ENCODE assay signal across 21 cellular contexts in the genomic region with DNA sequence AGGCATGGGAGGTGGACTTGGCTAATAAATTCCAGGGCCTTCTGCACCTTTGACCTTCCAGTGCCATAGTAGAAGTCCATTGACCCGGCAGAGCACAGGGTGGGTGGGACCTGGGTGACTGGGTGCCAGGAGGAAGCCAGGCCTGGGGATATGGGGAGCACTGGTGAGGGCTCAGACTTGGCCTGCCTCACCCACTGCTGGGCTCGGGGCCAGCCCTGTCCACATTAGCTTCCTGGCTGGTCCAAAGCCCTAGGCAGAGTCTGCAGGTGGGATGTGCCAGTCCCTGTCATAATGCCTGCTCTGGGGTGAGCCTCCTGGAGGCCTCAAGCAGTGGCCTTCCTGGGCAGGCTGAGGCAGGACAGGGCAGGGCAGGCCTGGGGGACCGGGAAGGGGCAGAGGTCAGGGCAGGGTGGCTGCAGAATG. TPM values are rescaled to one million over a fixed set of nuclear protein-coding genes. Genes with fewer than 3 reads are reported as not detected.
DNase-seq lines count a peak whose midpoint lies in the region; ATAC-seq and TF ChIP-seq lines count a peak whose summit lies in the region.
"Had no signal": no experiment of that assay in that cellular context is flagged by ENCODE, and none has a peak within 500 bp of the region (broad histone marks: within the 10 kb centered on the region; RNA-seq: fewer than 3 reads in every experiment).

No MANE protein-coding gene starts in this region.

- no peak overlapping the region for H2BK5ac ChIP-seq in neuronal stem cell (ENCODE audit: low read length)

- H3K27me3 ChIP-seq in GM06990 (replicated peaks; ENCODE audit: control insufficient read depth, insufficient read depth, low read length) (no peaks in the 10 kb centered on the region), MG63 (no peaks in the 10 kb centered on the region), neuronal stem cell (ENCODE audit: control insufficient read depth in 3 of 3, insufficient read depth in 3 of 3, low read depth in 1 of 3, low read length in 3 of 3) (peaks cover 0 to 5% (median 0%) of the 10 kb centered on the region in 3 experiments)
- H3K27me3 ChIP-seq: SJCRH30 had no signal

- peaks cover 0 to 8% of the 10 kb centered on the region in 2 donors for H3K4me1 ChIP-seq in neuronal stem cell (ENCODE audit: control insufficient read depth in 2 of 2, insufficient read depth in 1 of 2, low read depth in 1 of 2, low read length in 2 of 2)
- H3K4me1 ChIP-seq: SJCRH30 had no signal

- H3K9me3 ChIP-seq in MG63, result no peaks in the 10 kb centered on the region
- no peaks in the 10 kb centered on the region for H3K9me3 ChIP-seq in neuronal stem cell (replicated peaks in 1 of 2; ENCODE audit: control insufficient read depth in 2 of 2, insufficient read depth in 1 of 2, low read depth in 1 of 2, low read length in 2 of 2)
- H3K9me3 ChIP-seq: SJCRH30 had no signal

- no peak overlapping the region for H3K23ac ChIP-seq in neuronal stem cell (ENCODE audit: low read depth, low read length, poor library complexity)

- H3K4me2 ChIP-seq in neuronal stem cell (ENCODE audit: insufficient read depth, low read length, poor library complexity, severe bottlenecking), result no peak overlapping the region
- H3K4me2 ChIP-seq: PC-9 had no signal

- no peak overlapping the region for H3K27ac Mint-ChIP-seq in stimulated activated naive CD8-positive, alpha-beta T cell treated with anti-CD3 and anti-CD28 coated beads, Interleukin-15, amount 100 ng/mL, for 72 hours

- no peaks in the 10 kb centered on the region for H3K27me3 Mint-ChIP-seq in stimulated activated naive CD8-positive, alpha-beta T cell treated with anti-CD3 and anti-CD28 coated beads, Interleukin-15, amount 100 ng/mL, for 72 hours

- no peak overlapping the region for H3K14ac ChIP-seq in neuronal stem cell (ENCODE audit: low read length)

- no peak overlapping the region for H3K4me3 Mint-ChIP-seq in stimulated activated naive CD8-positive, alpha-beta T cell treated with anti-CD3 and anti-CD28 coated beads, Interleukin-15, amount 100 ng/mL, for 72 hours

- H2AFZ ChIP-seq in neuronal stem cell (ENCODE audit: low read length), result no peak overlapping the region
- H2AFZ ChIP-seq: PC-9 had no signal

- H3K36me3 ChIP-seq in GM06990 (ENCODE audit: control insufficient read depth, insufficient read depth, low read length), result no peaks in the 10 kb centered on the region
- no peaks in the 10 kb centered on the region for H3K36me3 ChIP-seq in MG63
- no peaks in the 10 kb centered on the region for H3K36me3 ChIP-seq in neuronal stem cell (replicated peaks in 1 of 2; ENCODE audit: control insufficient read depth in 2 of 2, insufficient read depth in 2 of 2, low read length in 2 of 2)
- H3K36me3 ChIP-seq: SJCRH30 had no signal

- H3K18ac ChIP-seq in neuronal stem cell (ENCODE audit: low read length), result peak overlapping the region; percentile 77

- no peak overlapping the region for H3K4me3 ChIP-seq in GM06990 (replicated peaks; ENCODE audit: low read depth, low read length)
- no peak overlapping the region for H3K4me3 ChIP-seq in MG63
- no peak overlapping the region for H3K4me3 ChIP-seq in neuronal stem cell (ENCODE audit: low read length in 2 of 2)
- H3K4me3 ChIP-seq: PC-9, SJCRH30 had no signal

- no peak overlapping the region for H3K27ac ChIP-seq in neuronal stem cell (replicated peaks; ENCODE audit: low read length)
- H3K27ac ChIP-seq: PC-9, SJCRH30 had no signal

- H3K9ac ChIP-seq in neuronal stem cell (ENCODE audit: low read depth, low read length, poor library complexity), result no peak overlapping the region

- H2BK15ac ChIP-seq in neuronal stem cell (ENCODE audit: low read length), result no peak overlapping the region

- no peak overlapping the region for H2AK5ac ChIP-seq in neuronal stem cell (ENCODE audit: low read depth, low read length)

- H4K91ac ChIP-seq in neuronal stem cell (ENCODE audit: low read depth, low read length, poor library complexity), result no peak overlapping the region

- H3K4me1 Mint-ChIP-seq in stimulated activated naive CD8-positive, alpha-beta T cell treated with anti-CD3 and anti-CD28 coated beads, Interleukin-15, amount 100 ng/mL, for 72 hours, result no peaks in the 10 kb centered on the region

- peak; percentile 23 for ATAC-seq in esophagus mucosa
- no peak for ATAC-seq in stimulated activated naive CD8-positive, alpha-beta T cell treated with anti-CD3 and anti-CD28 coated beads, Interleukin-15, amount 100 ng/mL, for 72 hours
- no peak for ATAC-seq in GM21619 (IDR thresholded peaks at IDR 0.05; ENCODE audit: unreplicated experiment)

- H3K79me1 ChIP-seq in neuronal stem cell (ENCODE audit: low read depth, low read length), result no peaks in the 10 kb centered on the region

- H2BK120ac ChIP-seq in neuronal stem cell (ENCODE audit: low read depth, low read length), result no peak overlapping the region

- H2BK12ac ChIP-seq in neuronal stem cell (ENCODE audit: low read length), result no peak overlapping the region

- no peak overlapping the region for H3K4ac ChIP-seq in neuronal stem cell (ENCODE audit: low read length)

- peak; percentile 16 for DNase-seq in GM06990 (ENCODE audit: extremely low read depth, insufficient read length)
- peak; percentile 22 for DNase-seq in MG63
- no peak for DNase-seq in neuronal stem cell (ENCODE audit: low spot score)
- DNase-seq in stimulated activated naive CD8-positive, alpha-beta T cell treated with anti-CD3 and anti-CD28 coated beads, Interleukin-15, amount 100 ng/mL, for 72 hours, result no peak
- no peak for DNase-seq in NCI-H1930 (lab: John Stamatoyannopoulos, UW)
- DNase-seq: ACHN, AML-193, COR-L47, DMS 273 treated with DMSO at 0.1 percent for 48 hours, DND-41, HCEC 1CT, Kasumi-1, NCI-H1092 treated with DMSO at 0.1 percent for 48 hours, NCI-H146, NCI-H2081 treated with DMSO at 0.1 percent for 48 hours, NCI-H510A treated with DMSO at 0.1 percent for 48 hours, PC-9, SJCRH30 had no signal

- H4K8ac ChIP-seq in neuronal stem cell (ENCODE audit: low read depth, low read length), result no peak overlapping the region

- WGBS in neuronal stem cell (ENCODE audit: extremely low coverage in 2 of 2, insufficient read length in 2 of 2, insufficient replicate concordance in 1 of 2), 2 donors, result no CpG with 5 or more reads among the region's 3 CpGs

- H3K9me3 Mint-ChIP-seq in stimulated activated naive CD8-positive, alpha-beta T cell treated with anti-CD3 and anti-CD28 coated beads, Interleukin-15, amount 100 ng/mL, for 72 hours, result no peaks in the 10 kb centered on the region

- no peak for TF ChIP-seq CTCF in GM06990 (IDR thresholded peaks at IDR 0.05; ENCODE audit: insufficient read depth, low read length, poor library complexity, severe bottlenecking)

RNA-seq across cellular contexts. Expression of gene CHRNB4, which starts 38.1 kb away (rescaled TPM):
- not detected in 2 replicates for total RNA-seq in MG63 (2014; rRNA removed; shearing (Covaris generic); ENCODE audit: low replicate concordance)
- total RNA-seq in esophagus mucosa, result 0.72 TPM
- 0.17 TPM for polyA plus RNA-seq in neuronal stem cell (2013, experiment 1 of 2)
- polyA plus RNA-seq in neuronal stem cell (2013, experiment 2 of 2), result 0.17 TPM
- total RNA-seq: G401 had no signal

RNA-seq across cellular contexts. Expression of gene CHRNA3, which starts 58.3 kb away (rescaled TPM):
- not detected in 2 replicates for total RNA-seq in MG63 (2014; rRNA removed; shearing (Covaris generic); ENCODE audit: low replicate concordance)
- 0.20 TPM for total RNA-seq in esophagus mucosa
- polyA plus RNA-seq in neuronal stem cell (2013, experiment 1 of 2), result 0.77 TPM
- 0.97 TPM for polyA plus RNA-seq in neuronal stem cell (2013, experiment 2 of 2)
- total RNA-seq: PC-9, SJCRH30 had no signal

Comparison
In these comparisons a context has a peak if more than half of its experiments do, and no peak if none do; other contexts are left out.
1. DNase-seq: peak in GM06990 (single experiment) and MG63 (single experiment); none in neuronal stem cell (single experiment), stimulated activated naive CD8-positive, alpha-beta T cell treated with anti-CD3 and anti-CD28 coated beads, Interleukin-15, amount 100 ng/mL, for 72 hours (0 of 2) and NCI-H1930 (0 of 2).